Comparison of ENCODE assay signal across 15 cellular contexts in the genomic region with DNA sequence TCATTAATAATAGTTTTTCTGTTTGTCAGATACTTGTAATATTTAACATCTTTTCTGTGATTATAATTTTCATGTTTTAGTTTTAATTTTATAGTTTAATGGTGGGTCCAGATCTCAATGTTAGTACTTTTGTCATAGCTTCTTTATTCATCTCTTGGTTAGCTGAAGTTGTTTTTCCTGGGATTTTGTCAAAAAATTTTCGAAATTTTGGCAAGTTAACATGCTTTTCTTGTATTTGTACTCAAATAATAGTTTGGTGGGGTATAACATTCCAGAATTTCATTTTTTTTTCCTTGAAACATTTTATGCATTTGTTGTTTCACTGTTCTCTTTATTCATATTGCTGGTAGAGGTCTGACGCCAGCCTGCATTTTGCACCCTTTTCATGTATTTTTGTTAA. TPM values are rescaled to one million over a fixed set of nuclear protein-coding genes. Genes with fewer than 3 reads are reported as not detected.
DNase-seq lines count a peak whose midpoint lies in the region; TF ChIP-seq lines count a peak whose summit lies in the region.
"Had no signal": no experiment of that assay in that cellular context is flagged by ENCODE, and none has a peak within 500 bp of the region (broad histone marks: within the 10 kb centered on the region; RNA-seq: fewer than 3 reads in every experiment).

No MANE protein-coding gene starts in this region.

- peak overlapping the region; percentile 49 for H3K9ac ChIP-seq in mesenchymal stem cell (ENCODE audit: low read length)
- H3K9ac ChIP-seq: BLaER1 treated with 17β-estradiol and CSF1 and Interleukin-3, amounts not matched to agents 10 nM and 100 nM had no signal

- H3K27ac Mint-ChIP-seq in progenitor cell of endocrine pancreas = peak overlapping the region; percentile 17

- no peak overlapping the region for H2BK120ac ChIP-seq in mesenchymal stem cell (ENCODE audit: low read depth, low read length)

- H3K4me1 Mint-ChIP-seq in progenitor cell of endocrine pancreas (ENCODE audit: low read depth) = no peaks in the 10 kb centered on the region

- H2BK12ac ChIP-seq in mesenchymal stem cell (ENCODE audit: low read length in 2 of 2) = no peak overlapping the region

- H3K36me3 ChIP-seq in mesenchymal stem cell (ENCODE audit: control insufficient read depth in 1 of 2, insufficient read depth in 2 of 2, low read depth in 1 of 2, low read length in 2 of 2) (peaks cover 7 to 77% of the 10 kb centered on the region in 2 experiments), WERI-Rb-1 (peaks cover 56% of the 10 kb centered on the region)

- H3K4me3 Mint-ChIP-seq in progenitor cell of endocrine pancreas (ENCODE audit: low read depth) = no peak overlapping the region
- H3K4me3 Mint-ChIP-seq: CD4-positive, CD25-positive, alpha-beta regulatory T cell; H9 had no signal

- TF ChIP-seq CTCF in AG10803 (conservative IDR thresholded peaks at IDR 0.05; ENCODE audit: low read length) (no peak), coronary artery (IDR thresholded peaks at IDR 0.05) (no peak), progenitor cell of endocrine pancreas (IDR thresholded peaks at IDR 0.05; ENCODE audit: unreplicated experiment) (no peak), WERI-Rb-1 (IDR thresholded peaks at IDR 0.05; ENCODE audit: low read depth, low read length) (no peak)

- 88% methylated on average over 1 of the region's 2 CpGs for WGBS in mesenchymal stem cell

- H2BK15ac ChIP-seq in mesenchymal stem cell (ENCODE audit: low read depth, poor library complexity, severe bottlenecking) = no peak overlapping the region

- H4K8ac ChIP-seq in mesenchymal stem cell (ENCODE audit: low read length) = no peak overlapping the region

- H3K36me3 Mint-ChIP-seq in progenitor cell of endocrine pancreas (ENCODE audit: insufficient read depth) = peaks cover 36% of the 10 kb centered on the region

- H3K9me3 ChIP-seq in mesenchymal stem cell (ENCODE audit: control insufficient read depth, low read length) (peaks cover 1% of the 10 kb centered on the region), WERI-Rb-1 (ENCODE audit: severe bottlenecking) (no peaks in the 10 kb centered on the region)

- DNase-seq in AG10803 (ENCODE audit: low read depth) = peak; percentile 1
- no peak for DNase-seq in coronary artery (ENCODE audit: low spot score)
- no peak for DNase-seq in mesenchymal stem cell
- no peak for DNase-seq in progenitor cell of endocrine pancreas (ENCODE audit: low spot score, unreplicated experiment)
- no peak for DNase-seq in NCI-H69 (lab: John Stamatoyannopoulos, UW)
- DNase-seq in WERI-Rb-1 = no peak
- DNase-seq in DMS79 (lab: John Stamatoyannopoulos, UW) = no peak
- DNase-seq in NCI-H510A (lab: John Stamatoyannopoulos, UW) = no peak
- DNase-seq: 8988T; Calu3; CD4-positive, CD25-positive, alpha-beta regulatory T cell; DMS 273 treated with DMSO at 0.1 percent for 48 hours; GOT3; H9 had no signal

- peaks cover 5% of the 10 kb centered on the region for H3K9me3 Mint-ChIP-seq in progenitor cell of endocrine pancreas (ENCODE audit: low read depth)

- no peaks in the 10 kb centered on the region for H3K27me3 Mint-ChIP-seq in progenitor cell of endocrine pancreas
- H3K27me3 Mint-ChIP-seq: CD4-positive, CD25-positive, alpha-beta regulatory T cell had no signal

- no peak overlapping the region for H3K4me3 ChIP-seq in AG10803 (ENCODE audit: low read length)
- H3K4me3 ChIP-seq in coronary artery = peak overlapping the region; percentile 10
- H3K4me3 ChIP-seq in mesenchymal stem cell (ENCODE audit: insufficient read depth in 1 of 2, low read depth in 1 of 2, low read length in 2 of 2) = no peak overlapping the region
- no peak overlapping the region for H3K4me3 ChIP-seq in WERI-Rb-1 (ENCODE audit: low read depth, low read length)
- H3K4me3 ChIP-seq: BLaER1 treated with 17β-estradiol and CSF1 and Interleukin-3, amounts not matched to agents 10 nM and 100 nM had no signal

- no peak overlapping the region for H3K4me2 ChIP-seq in mesenchymal stem cell (ENCODE audit: low read length, poor library complexity, severe bottlenecking)
- H3K4me2 ChIP-seq: BLaER1 treated with 17β-estradiol and CSF1 and Interleukin-3, amounts not matched to agents 10 nM and 100 nM had no signal

- H3K18ac ChIP-seq in mesenchymal stem cell (ENCODE audit: low read depth in 1 of 2, low read length in 2 of 2) = no peak overlapping the region

- no peak overlapping the region for H3K27ac ChIP-seq in coronary artery
- H3K27ac ChIP-seq in mesenchymal stem cell (ENCODE audit: low read length, poor library complexity, severe bottlenecking) = no peak overlapping the region
- H3K27ac ChIP-seq in WERI-Rb-1 = no peak overlapping the region
- H3K27ac ChIP-seq: BLaER1 treated with 17β-estradiol and CSF1 and Interleukin-3, amounts not matched to agents 10 nM and 100 nM had no signal

- no peaks in the 10 kb centered on the region for H3K27me3 ChIP-seq in mesenchymal stem cell (ENCODE audit: control insufficient read depth in 1 of 2, insufficient read depth in 1 of 2, low read length in 2 of 2)
- H3K27me3 ChIP-seq in WERI-Rb-1 (ENCODE audit: insufficient read depth, low read depth, severe bottlenecking) = no peaks in the 10 kb centered on the region
- H3K27me3 ChIP-seq: BLaER1 treated with 17β-estradiol and CSF1 and Interleukin-3, amounts not matched to agents 10 nM and 100 nM had no signal

- H2AFZ ChIP-seq in mesenchymal stem cell (ENCODE audit: low read depth, low read length) = no peak overlapping the region

- H2BK5ac ChIP-seq in mesenchymal stem cell (ENCODE audit: low read depth, low read length, poor library complexity, severe bottlenecking) = no peak overlapping the region

- H3K23ac ChIP-seq in mesenchymal stem cell (ENCODE audit: low read length in 2 of 2) = no peak overlapping the region

- no peak overlapping the region for H4K91ac ChIP-seq in mesenchymal stem cell (ENCODE audit: low read length)

- no peak overlapping the region for H2AK5ac ChIP-seq in mesenchymal stem cell (ENCODE audit: low read length, severe bottlenecking)

- H3K4ac ChIP-seq in mesenchymal stem cell (ENCODE audit: low read depth in 1 of 2, low read length in 2 of 2) = no peak overlapping the region

- H3K14ac ChIP-seq in mesenchymal stem cell (ENCODE audit: low read length in 2 of 2) = no peak overlapping the region

- H3K79me1 ChIP-seq in mesenchymal stem cell (replicated peaks; ENCODE audit: low read length, poor library complexity, severe bottlenecking) = peaks cover 21% of the 10 kb centered on the region

- no peaks in the 10 kb centered on the region for H3K4me1 ChIP-seq in mesenchymal stem cell (ENCODE audit: control insufficient read depth, insufficient read depth, low read depth, low read length)

RNA-seq across cellular contexts. Expression of gene KTN1, which starts 45.5 kb away (rescaled TPM):
- polyA plus RNA-seq in mesenchymal stem cell (2013, experiment 1 of 2) = 150 TPM
- 176 TPM for polyA plus RNA-seq in mesenchymal stem cell (2013, experiment 2 of 2)
- total RNA-seq in progenitor cell of endocrine pancreas = 155 and 158 TPM in 2 replicates
